In the genomic region with DNA sequence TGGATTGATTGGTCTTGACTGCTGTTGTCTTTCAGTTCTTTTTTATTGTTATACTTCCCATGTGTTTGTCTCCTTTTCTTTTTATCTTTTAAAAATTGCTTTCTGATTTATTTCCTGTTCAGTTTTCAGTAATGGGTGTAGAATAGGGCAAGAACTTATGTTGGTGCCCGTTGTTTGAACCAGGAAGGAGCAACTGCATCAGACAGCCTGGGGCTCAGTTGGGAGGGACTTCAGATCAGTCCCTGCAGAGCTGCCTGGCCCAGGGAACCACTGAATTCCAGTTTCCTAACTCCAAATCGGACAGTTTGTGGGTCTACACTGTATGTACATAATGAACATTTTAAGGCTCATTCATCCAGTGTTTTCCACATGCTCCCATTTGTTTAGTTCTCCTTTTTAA, we compare ENCODE assay signal across 11 cellular contexts.
DNase-seq lines count a peak whose midpoint lies in the region; ATAC-seq, FAIRE-seq and TF ChIP-seq lines count a peak whose summit lies in the region.
"Had no signal": no experiment of that assay in that cellular context is flagged by ENCODE, and none has a peak within 500 bp of the region (broad histone marks: within the 10 kb centered on the region; RNA-seq: fewer than 3 reads in every experiment).

No MANE protein-coding gene starts in this region.

- no peaks in the 10 kb centered on the region for H3K9me3 ChIP-seq in CD4-positive, alpha-beta memory T cell (ENCODE audit: control insufficient read depth in 1 of 2, low read length in 2 of 2)
- H3K9me3 ChIP-seq in kidney (ENCODE audit: control insufficient read depth in 1 of 2, low read length in 2 of 2) (no peaks in the 10 kb centered on the region), neural progenitor cell (ENCODE audit: low read depth) (no peaks in the 10 kb centered on the region)

- peak overlapping the region in 1 of 2 donors; percentile 16 for H3K9ac ChIP-seq in kidney (ENCODE audit: low read length in 2 of 2)
- H3K9ac ChIP-seq in neural progenitor cell: no peak overlapping the region

- intact Hi-C loops in CD4-positive, alpha-beta memory T cell (cut with micrococcal nuclease): loop anchor here (5.0 kb wide), 1 partner anchor 36 kb away; no protein-coding TSS in a partner anchor
- intact Hi-C loops in kidney (cut with DNase I): no loop called here

- H3K4me3 ChIP-seq in CD4-positive, alpha-beta memory T cell (ENCODE audit: low read length in 2 of 2): no peak overlapping the region
- no peak overlapping the region for H3K4me3 ChIP-seq in kidney (ENCODE audit: low read length in 2 of 2)
- no peak overlapping the region for H3K4me3 ChIP-seq in neural progenitor cell
- H3K4me3 ChIP-seq: cardiac muscle cell had no signal

- H3K36me3 Mint-ChIP-seq in CD4-positive, alpha-beta memory T cell: no peaks in the 10 kb centered on the region
- peaks cover 4% of the 10 kb centered on the region for H3K36me3 Mint-ChIP-seq in activated naive CD4-positive, alpha-beta T cell treated with anti-CD3 and anti-CD28 coated beads, Interleukin-2, amount 50 U/mL, for 24 hours
- peaks cover 5% of the 10 kb centered on the region for H3K36me3 Mint-ChIP-seq in neural progenitor cell

- H4K20me1 ChIP-seq in neural progenitor cell (ENCODE audit: low read depth): peaks cover 2% of the 10 kb centered on the region

- CTCF ChIA-PET in CD4-positive, alpha-beta memory T cell (lab: Charles Lee; ENCODE audit: partially characterized antibody): interaction anchor here (3.4 to 5.5 kb wide), 2 partner anchors 19 to 65 kb away, joined by 26 to 80 read pairs; partner anchors contain the start of gene FBXO34

- H2AFZ ChIP-seq in neural progenitor cell (replicated peaks): no peak overlapping the region

- H3K27me3 Mint-ChIP-seq in CD4-positive, alpha-beta memory T cell: no peaks in the 10 kb centered on the region
- no peaks in the 10 kb centered on the region for H3K27me3 Mint-ChIP-seq in activated naive CD4-positive, alpha-beta T cell treated with anti-CD3 and anti-CD28 coated beads, Interleukin-2, amount 50 U/mL, for 24 hours
- H3K27me3 Mint-ChIP-seq in neural progenitor cell (ENCODE audit: insufficient read depth, low read depth): peaks cover 2% of the 10 kb centered on the region

- H3K36me3 ChIP-seq in CD4-positive, alpha-beta memory T cell (ENCODE audit: insufficient read depth, low read length): no peaks in the 10 kb centered on the region
- H3K36me3 ChIP-seq in kidney (ENCODE audit: control insufficient read depth in 1 of 2, insufficient read depth in 2 of 2, low read length in 2 of 2) (no peaks in the 10 kb centered on the region), neural progenitor cell (no peaks in the 10 kb centered on the region)
- H3K36me3 ChIP-seq: cardiac muscle cell had no signal

- no peak overlapping the region for H3K4me2 ChIP-seq in neural progenitor cell

- no peaks in the 10 kb centered on the region for H3K27me3 ChIP-seq in CD4-positive, alpha-beta memory T cell (ENCODE audit: insufficient read depth, low read length)
- no peaks in the 10 kb centered on the region for H3K27me3 ChIP-seq in neural progenitor cell
- H3K27me3 ChIP-seq: cardiac muscle cell had no signal

- peaks cover 60 to 90% (median 75%) of the 10 kb centered on the region in 4 donors for H3K4me1 Mint-ChIP-seq in CD4-positive, alpha-beta memory T cell
- H3K4me1 Mint-ChIP-seq in activated naive CD4-positive, alpha-beta T cell treated with anti-CD3 and anti-CD28 coated beads, Interleukin-2, amount 50 U/mL, for 24 hours: peaks cover 88% of the 10 kb centered on the region
- peaks cover 4% of the 10 kb centered on the region for H3K4me1 Mint-ChIP-seq in neural progenitor cell

- no peaks in the 10 kb centered on the region for H3F3A ChIP-seq in neural progenitor cell (ENCODE audit: low read depth)

- peaks cover 45% of the 10 kb centered on the region for H3K79me2 ChIP-seq in neural progenitor cell (ENCODE audit: low read depth)

- POLR2A ChIA-PET in CD4-positive, alpha-beta memory T cell (lab: Charles Lee; ENCODE audit: partially characterized antibody): interaction anchor here (0.7 to 3.8 kb wide), 3 partner anchors 12 to 223 kb away, joined by 3 to 47 read pairs (median 4); no protein-coding TSS in a partner anchor

- no peak for FAIRE-seq in kidney (lab: Jason Lieb, UNC)

- H3K4me1 ChIP-seq in CD4-positive, alpha-beta memory T cell (ENCODE audit: insufficient read depth, low read length): peaks cover 84% of the 10 kb centered on the region
- peaks cover 13 to 41% of the 10 kb centered on the region in 2 donors for H3K4me1 ChIP-seq in kidney (ENCODE audit: control insufficient read depth in 1 of 2, insufficient read depth in 1 of 2, low read depth in 1 of 2, low read length in 2 of 2)
- H3K4me1 ChIP-seq in neural progenitor cell: peaks cover 8% of the 10 kb centered on the region

- peak overlapping the region; percentile 66 to 95 (median 89) for H3K27ac Mint-ChIP-seq in CD4-positive, alpha-beta memory T cell
- H3K27ac Mint-ChIP-seq in activated naive CD4-positive, alpha-beta T cell treated with anti-CD3 and anti-CD28 coated beads, Interleukin-2, amount 50 U/mL, for 24 hours: peak overlapping the region; percentile 87
- H3K27ac Mint-ChIP-seq in neural progenitor cell: no peak overlapping the region

- peak; percentile 47 for ATAC-seq in left lobe of liver
- no peak for ATAC-seq in GM21360 (IDR thresholded peaks at IDR 0.05; ENCODE audit: unreplicated experiment)

- TF ChIP-seq CTCF in kidney (IDR thresholded peaks at IDR 0.05; ENCODE audit: borderline replicate concordance, extremely low read depth, insufficient read depth) (no peak), neural progenitor cell (IDR thresholded peaks at IDR 0.05) (no peak)

- H3K27ac ChIP-seq in CD4-positive, alpha-beta memory T cell (ENCODE audit: low read depth, low read length): peak overlapping the region; percentile 36
- H3K27ac ChIP-seq in kidney (ENCODE audit: low read depth in 2 of 2, low read length in 2 of 2) (no peak overlapping the region), neural progenitor cell (no peak overlapping the region)
- H3K27ac ChIP-seq: cardiac muscle cell had no signal

- peak; percentile 31 to 74 (median 53) for DNase-seq in CD4-positive, alpha-beta memory T cell
- DNase-seq in HT-29 (ENCODE audit: low spot score) (peak; percentile 36), left lobe of liver (ENCODE audit: low spot score) (no peak), NCI-H1694 (lab: John Stamatoyannopoulos, UW) (no peak), kidney (no peak), neural progenitor cell (ENCODE audit: low spot score) (no peak)
- DNase-seq: IMR-90, mesenchymal stem cell had no signal

- no peaks in the 10 kb centered on the region for H3K9me3 Mint-ChIP-seq in CD4-positive, alpha-beta memory T cell
- H3K9me3 Mint-ChIP-seq in activated naive CD4-positive, alpha-beta T cell treated with anti-CD3 and anti-CD28 coated beads, Interleukin-2, amount 50 U/mL, for 24 hours: no peaks in the 10 kb centered on the region
- H3K9me3 Mint-ChIP-seq in neural progenitor cell: no peaks in the 10 kb centered on the region

- peak overlapping the region; percentile 34 to 83 (median 66) for H3K4me3 Mint-ChIP-seq in CD4-positive, alpha-beta memory T cell
- peak overlapping the region; percentile 47 for H3K4me3 Mint-ChIP-seq in activated naive CD4-positive, alpha-beta T cell treated with anti-CD3 and anti-CD28 coated beads, Interleukin-2, amount 50 U/mL, for 24 hours
- H3K4me3 Mint-ChIP-seq in neural progenitor cell: no peak overlapping the region

Comparison
In these comparisons a context has a peak if more than half of its experiments do, and no peak if none do; other contexts are left out.
1. DNase-seq: peak in CD4-positive, alpha-beta memory T cell (5 of 5) and HT-29 (single experiment); none in left lobe of liver (single experiment), NCI-H1694 (single experiment), kidney (single experiment) and neural progenitor cell (single experiment).